In genomic region chr2:26493631-26494030, GRCh38 we compare ENCODE assay signal across 32 cellular contexts. TPM values are rescaled to one million over a fixed set of nuclear protein-coding genes. Genes with fewer than 3 reads are reported as not detected.
DNase-seq lines count a peak whose midpoint lies in the region; ATAC-seq, FAIRE-seq and TF ChIP-seq lines count a peak whose summit lies in the region.
"Had no signal": no experiment of that assay in that cellular context is flagged by ENCODE, and none has a peak within 500 bp of the region (broad histone marks: within the 10 kb centered on the region; RNA-seq: fewer than 3 reads in every experiment).

No MANE protein-coding gene starts in this region.

- POLR2A ChIA-PET in GM12878 (lab: Charles Lee): no interaction called here

- TF ChIP-seq RAD21 in GM12878 (IDR thresholded peaks at IDR 0.05; ENCODE audit: insufficient read depth, low read depth, low read length): no peak

- 41% methylated on average over 7 of the region's 9 CpGs for WGBS in GM12878 (ENCODE audit: insufficient coverage, insufficient replicate concordance, low lambda C conversion rate, missing lambda C conversion rate)

- DNase-seq in stimulated activated CD4-positive, alpha-beta T cell treated with anti-CD3 and anti-CD28 coated beads, Interleukin-2, amount 100 ng/mL, for 4 hours (ENCODE audit: low read depth): peak; percentile 2
- no peak for DNase-seq in stimulated activated CD4-positive, alpha-beta T cell treated with anti-CD3 and anti-CD28 coated beads, Interleukin-12 subunit alpha, Interleukin-12 subunit beta, amount 100 ng/mL, for 4 hours
- DNase-seq in NOMO-1 treated with DMSO at 0.1 percent for 48 hours (lab: John Stamatoyannopoulos, UW; ENCODE audit: unreplicated experiment) (peak; percentile 95), GM12878 (ENCODE audit: low read depth, low spot score) (no peak), putamen (ENCODE audit: low spot score) (no peak)
- DNase-seq: ACHN; activated CD4-positive, alpha-beta T cell treated with anti-CD3 and anti-CD28 coated beads for 4 hours; activated CD8-positive, alpha-beta memory T cell treated with anti-CD3 and anti-CD28 coated beads, Interleukin-2, amount 50 U/mL, for 4 hours; activated naive CD4-positive, alpha-beta T cell treated with anti-CD3 and anti-CD28 coated beads, Interleukin-2, amount 50 U/mL, for 16 hours; BE2C; colonic mucosa; COR-L47; DMS53; effector memory CD4-positive, alpha-beta T cell; glutamatergic neuron; islet precursor cell; KG1; left ventricle myocardium inferior; naive thymus-derived CD8-positive, alpha-beta T cell; NCI-H510A; occipital lobe; tibial artery had no signal

- H2AFZ ChIP-seq in GM12878 (ENCODE audit: control insufficient read depth, low read depth, low read length): no peak overlapping the region; the same call in 1 of the 2 replicates

- H3K27ac ChIP-seq in GM12878 (ENCODE audit: control insufficient read depth, insufficient read depth): no peak overlapping the region; the same call in 1 of the 2 replicates
- H3K27ac ChIP-seq: colonic mucosa, left ventricle myocardium inferior, psoas muscle, SJSA1, tibial artery had no signal

- no peaks in the 10 kb centered on the region for H3K4me1 Mint-ChIP-seq in stimulated activated memory B cell treated with anti-CD40 and anti-IgM and Interleukin-4, amounts not matched to agents 10 μg/mL and 1 μg/mL and 100 μg/mL, for 72 hours
- H3K4me1 Mint-ChIP-seq: naive thymus-derived CD8-positive, alpha-beta T cell had no signal

- peaks cover 15% of the 10 kb centered on the region for H3K4me1 ChIP-seq in GM12878 (ENCODE audit: control insufficient read depth, insufficient read depth, low read length)
- H3K4me1 ChIP-seq: BE2C, colonic mucosa, left ventricle myocardium inferior, SJSA1, tibial artery had no signal

- H3K27me3 ChIP-seq in GM12878 (replicated peaks in 1 of 2; ENCODE audit: control insufficient read depth in 2 of 2, insufficient read depth in 2 of 2, low read length in 1 of 2): no peaks in the 10 kb centered on the region; a peak in 1 of 4 replicates
- H3K27me3 ChIP-seq: BE2C, colonic mucosa had no signal

- no peak overlapping the region for H3K4me3 ChIP-seq in GM12878
- H3K4me3 ChIP-seq: colonic mucosa, left ventricle myocardium inferior, psoas muscle, SJSA1, tibial artery had no signal

- intact Hi-C loops in GM12878 (cut with micrococcal nuclease; ENCODE audit: unreplicated experiment): no loop called here

- H3K9me3 ChIP-seq in GM12878 (replicated peaks; ENCODE audit: control insufficient read depth, insufficient read depth, low read length): no peaks in the 10 kb centered on the region
- H3K9me3 ChIP-seq: BE2C, colonic mucosa, psoas muscle, SJSA1, tibial artery had no signal

- H3K79me2 ChIP-seq in GM12878 (ENCODE audit: control insufficient read depth, insufficient read depth, low read length): no peaks in the 10 kb centered on the region

- CTCF ChIA-PET in GM12878 (lab: Yijun Ruan, JAX): no interaction called here

- no peaks in the 10 kb centered on the region for H3K36me3 Mint-ChIP-seq in stimulated activated memory B cell treated with anti-CD40 and anti-IgM and Interleukin-4, amounts not matched to agents 10 μg/mL and 1 μg/mL and 100 μg/mL, for 72 hours
- H3K36me3 Mint-ChIP-seq: naive thymus-derived CD8-positive, alpha-beta T cell had no signal

- no peak overlapping the region for H3K4me3 Mint-ChIP-seq in stimulated activated memory B cell treated with anti-CD40 and anti-IgM and Interleukin-4, amounts not matched to agents 10 μg/mL and 1 μg/mL and 100 μg/mL, for 72 hours
- H3K4me3 Mint-ChIP-seq: naive thymus-derived CD8-positive, alpha-beta T cell had no signal

- BruUV-seq in GM12878 (replicated peaks; lab: Mats Ljungman, UMichigan): no TSS peak

- no peak for FAIRE-seq in GM12878 (lab: Jason Lieb, UNC)
- FAIRE-seq: GM19239, HTR-8/SVneo, RCC 7860 had no signal

- peaks cover 9% of the 10 kb centered on the region for H3K27me3 Mint-ChIP-seq in stimulated activated memory B cell treated with anti-CD40 and anti-IgM and Interleukin-4, amounts not matched to agents 10 μg/mL and 1 μg/mL and 100 μg/mL, for 72 hours

- no peak overlapping the region for H3K4me2 ChIP-seq in GM12878 (ENCODE audit: control insufficient read depth, insufficient read depth)

- H3K9ac ChIP-seq in GM12878 (ENCODE audit: control insufficient read depth, insufficient read depth, low read length): no peak overlapping the region

- SMC1A ChIA-PET in GM12878 (lab: Charles Lee; ENCODE audit: uncharacterized antibody, unreplicated experiment): no interaction called here

- no peaks in the 10 kb centered on the region for H4K20me1 ChIP-seq in GM12878 (ENCODE audit: control insufficient read depth, insufficient read depth)

- H3K9me3 Mint-ChIP-seq in stimulated activated memory B cell treated with anti-CD40 and anti-IgM and Interleukin-4, amounts not matched to agents 10 μg/mL and 1 μg/mL and 100 μg/mL, for 72 hours: no peaks in the 10 kb centered on the region
- H3K9me3 Mint-ChIP-seq: naive thymus-derived CD8-positive, alpha-beta T cell had no signal

- TF ChIP-seq CTCF in GM12878 (IDR thresholded peaks at IDR 0.05 in 2 of 3, conservative IDR thresholded peaks at IDR 0.05 in 1 of 3; ENCODE audit: control insufficient read depth in 2 of 3, extremely low read depth in 1 of 3, insufficient read depth in 1 of 3, low read depth in 3 of 3, low read length in 3 of 3): no peak

- RAD21 ChIA-PET in GM12878 (lab: Charles Lee; ENCODE audit: unreplicated experiment): no interaction called here

- TF ChIP-seq POLR2A in GM12878 (IDR thresholded peaks at IDR 0.05; ENCODE audit: low read depth, low read length): no peak

- ATAC-seq in GM12878 (peak; percentile 53), HG03045 (IDR thresholded peaks at IDR 0.05; ENCODE audit: unreplicated experiment) (no peak)
- no peak for ATAC-seq in stimulated activated memory B cell treated with anti-CD40 and anti-IgM and Interleukin-4, amounts not matched to agents 10 μg/mL and 1 μg/mL and 100 μg/mL, for 72 hours
- ATAC-seq: HCT116; naive thymus-derived CD8-positive, alpha-beta T cell had no signal

- H3K27ac Mint-ChIP-seq in stimulated activated memory B cell treated with anti-CD40 and anti-IgM and Interleukin-4, amounts not matched to agents 10 μg/mL and 1 μg/mL and 100 μg/mL, for 72 hours: no peak overlapping the region

- in situ Hi-C loops in GM12878 (cut with MboI): no loop called here

- TF ChIP-seq EP300 in GM12878 (IDR thresholded peaks at IDR 0.05; ENCODE audit: borderline replicate concordance in 1 of 2, control insufficient read depth in 1 of 2, low read depth in 2 of 2, low read length in 2 of 2): no peak

- H3K36me3 ChIP-seq in GM12878 (ENCODE audit: control insufficient read depth in 2 of 2, insufficient read depth in 2 of 2, low read length in 1 of 2): no peaks in the 10 kb centered on the region
- H3K36me3 ChIP-seq: BE2C, colonic mucosa, left ventricle myocardium inferior, SJSA1, tibial artery had no signal

TF ChIP-seq in GM12878, 131 proteins besides CTCF, POLR2A, EP300 and RAD21 (continues in another document):
- TF ChIP-seq KDM1A (IDR thresholded peaks at IDR 0.05; ENCODE audit: borderline replicate concordance) (no peak), ATF2 (IDR thresholded peaks at IDR 0.05; ENCODE audit: low read length) (no peak), HDAC6 (IDR thresholded peaks at IDR 0.05; ENCODE audit: unreplicated experiment) (no peak), ZNF24 (IDR thresholded peaks at IDR 0.05) (no peak), TCF3 (IDR thresholded peaks at IDR 0.05; ENCODE audit: borderline replicate concordance, insufficient read depth, low read depth, low read length) (no peak), SIN3A (IDR thresholded peaks at IDR 0.05; ENCODE audit: low read depth, low read length) (no peak)

RNA-seq across cellular contexts. Expression of gene OTOF, which starts 15.7 kb away (rescaled TPM):
- not detected in 2 replicates for total RNA-seq in GM12878 (2013; cell fraction: nucleolus; rRNA removed)
- total RNA-seq in GM12878 (2014; rRNA removed): under 0.01 and 0.05 TPM in 2 replicates
- not detected in 2 replicates for total RNA-seq in GM12878 (2014; rRNA removed; fragmentation: Illumina TruSeq; extraction: Trizol)
- total RNA-seq in GM12878 (2021): 0.29 TPM in 1 of 2 replicates, not detected in the other
- 0.16 TPM for polyA plus RNA-seq in GM12878 (2011; ENCODE audit: low read depth)
- polyA plus RNA-seq in GM12878 (2011; rRNA removed): 0.03 and 0.07 TPM in 2 replicates
- polyA plus RNA-seq in GM12878 (2011; cell fraction: cytosol; rRNA removed): 0.03 and 0.04 TPM in 2 replicates
- polyA plus RNA-seq in GM12878 (2011; cell fraction: nucleus; rRNA removed): 0.18 and 0.27 TPM in 2 replicates
- polyA plus RNA-seq in GM12878 (2012): 0.34 and 0.42 TPM in 2 replicates
- 0.07 TPM in 1 of 2 replicates, not detected in the other for polyA plus RNA-seq in GM12878 (2014; fragmentation: Illumina TruSeq; extraction: Trizol)
- not detected for polyA plus RNA-seq in GM12878 (2014; fragmentation: Nextera tagmentation; extraction: Ambion mirVana)
- 0.14 and 0.31 TPM in 2 replicates for polyA plus RNA-seq in GM12878 (2014; rRNA removed)
- polyA plus RNA-seq in GM12878 (2016; fragmentation: Nextera tagmentation; extraction: Ambion mirVana): not detected
- 0.10 TPM in 1 of 2 replicates, not detected in the other for polyA minus RNA-seq in GM12878 (2011; rRNA and poly(A)+ RNA removed)
- polyA minus RNA-seq in GM12878 (2011; cell fraction: cytosol; rRNA and poly(A)+ RNA removed): not detected in 2 replicates
- polyA minus RNA-seq in GM12878 (2011; cell fraction: nucleus; rRNA and poly(A)+ RNA removed): 0.10 TPM in 1 of 2 replicates, not detected in the other
- total RNA-seq: colonic mucosa, epithelial cell of proximal tubule, left ventricle myocardium inferior, SJSA1 had no signal
- polyA plus RNA-seq: aorta had no signal

Comparison
In these comparisons a context has a peak if more than half of its experiments do, and no peak if none do; other contexts are left out.
1. DNase-seq: peak in stimulated activated CD4-positive, alpha-beta T cell treated with anti-CD3 and anti-CD28 coated beads, Interleukin-2, amount 100 ng/mL, for 4 hours (single experiment) and NOMO-1 treated with DMSO at 0.1 percent for 48 hours (single experiment); none in stimulated activated CD4-positive, alpha-beta T cell treated with anti-CD3 and anti-CD28 coated beads, Interleukin-12 subunit alpha, Interleukin-12 subunit beta, amount 100 ng/mL, for 4 hours (single experiment), GM12878 (single experiment) and putamen (single experiment).